8 cellular contexts compared by ENCODE assay signal in genomic region chr1:23567996-23568607, GRCh38. TPM values are rescaled to one million over a fixed set of nuclear protein-coding genes. Genes with fewer than 3 reads are reported as not detected.
DNase-seq lines count a peak whose midpoint lies in the region; ATAC-seq and TF ChIP-seq lines count a peak whose summit lies in the region.

No MANE protein-coding gene starts in this region.

- H3K27ac Mint-ChIP-seq in MCF 10A (ENCODE audit: low read depth, unreplicated experiment) = no peak overlapping the region

- CTCF ChIA-PET in MCF 10A (lab: Yijun Ruan, JAX) = no interaction called here

- no peak for DNase-seq in breast epithelium (ENCODE audit: low spot score in 2 of 2)
- DNase-seq in MCF 10A (ENCODE audit: unreplicated experiment) = no peak
- DNase-seq in mucosa of descending colon = peak; percentile 55 to 69 (median 60)
- no peak for DNase-seq in uterus
- no peak for DNase-seq in stimulated activated CD4-positive, alpha-beta T cell treated with anti-CD3 and anti-CD28 coated beads, Interleukin-4, amount 100 ng/mL, for 4 hours
- DNase-seq in HuH-7.5 (ENCODE audit: low spot score) = no peak
- DNase-seq in NCI-H1694 (lab: John Stamatoyannopoulos, UW) = no peak

- H3K9me3 ChIP-seq in breast epithelium (no peaks in the 10 kb centered on the region), ectodermal cell (ENCODE audit: control insufficient read depth, low read length) (no peaks in the 10 kb centered on the region), mucosa of descending colon (no peaks in the 10 kb centered on the region), uterus (no peaks in the 10 kb centered on the region)

- 0 to 1% methylated on average over 61 to 66 of the region's 66 CpGs for WGBS in ectodermal cell, 2 experiments

- no peaks in the 10 kb centered on the region for H3K36me3 ChIP-seq in breast epithelium
- H3K36me3 ChIP-seq in ectodermal cell (ENCODE audit: control insufficient read depth, insufficient read depth, low read length) = no peaks in the 10 kb centered on the region
- no peaks in the 10 kb centered on the region for H3K36me3 ChIP-seq in mucosa of descending colon (ENCODE audit: low read depth)
- no peaks in the 10 kb centered on the region for H3K36me3 ChIP-seq in uterus

- no peak for TF ChIP-seq POLR2A in breast epithelium (IDR thresholded peaks at IDR 0.05)
- no peak for TF ChIP-seq POLR2A in uterus (IDR thresholded peaks at IDR 0.05)

- no peak overlapping the region for H3K4me3 Mint-ChIP-seq in MCF 10A (ENCODE audit: unreplicated experiment)

- H3K27me3 ChIP-seq in breast epithelium = no peaks in the 10 kb centered on the region
- no peaks in the 10 kb centered on the region for H3K27me3 ChIP-seq in ectodermal cell (ENCODE audit: control insufficient read depth, insufficient read depth, low read length, poor library complexity, severe bottlenecking)
- no peaks in the 10 kb centered on the region for H3K27me3 ChIP-seq in uterus

- H3K36me3 Mint-ChIP-seq in MCF 10A (ENCODE audit: insufficient read depth, unreplicated experiment) = no peaks in the 10 kb centered on the region

- peaks cover 0 to 3% of the 10 kb centered on the region in 2 donors for H3K4me1 ChIP-seq in breast epithelium
- H3K4me1 ChIP-seq in ectodermal cell (ENCODE audit: control insufficient read depth, insufficient read depth, low read length) = peaks cover 44% of the 10 kb centered on the region
- peaks cover 14% of the 10 kb centered on the region for H3K4me1 ChIP-seq in mucosa of descending colon (ENCODE audit: low read depth)
- peaks cover 0 to 11% of the 10 kb centered on the region in 2 donors for H3K4me1 ChIP-seq in uterus

- TF ChIP-seq CTCF in breast epithelium (IDR thresholded peaks at IDR 0.05) = no peak
- no peak for TF ChIP-seq CTCF in MCF 10A (IDR thresholded peaks at IDR 0.05; ENCODE audit: unreplicated experiment)
- TF ChIP-seq CTCF in mucosa of descending colon (IDR thresholded peaks at IDR 0.05) = no peak
- no peak for TF ChIP-seq CTCF in uterus (IDR thresholded peaks at IDR 0.05)

- H3K4me1 Mint-ChIP-seq in MCF 10A (ENCODE audit: insufficient read depth, unreplicated experiment) = peaks cover 13% of the 10 kb centered on the region

- no peaks in the 10 kb centered on the region for H3K9me3 Mint-ChIP-seq in MCF 10A (ENCODE audit: unreplicated experiment)

- H3K4me3 ChIP-seq in breast epithelium (peak overlapping the region; percentile 55 to 67 (median 62)), ectodermal cell (ENCODE audit: insufficient read depth, low read depth, low read length) (peak overlapping the region; percentile 16), mucosa of descending colon (no peak overlapping the region), uterus (peak overlapping the region; percentile 35 to 50)

- H3K27me3 Mint-ChIP-seq in MCF 10A (ENCODE audit: insufficient read depth, unreplicated experiment) = peaks cover 12% of the 10 kb centered on the region

- intact Hi-C loops in breast epithelium (cut with DNase I; ENCODE audit: low total_unique reads) = no loop called here
- intact Hi-C loops in MCF 10A (cut with micrococcal nuclease) = no loop called here
- intact Hi-C loops in mucosa of descending colon (cut with DNase I, micrococcal nuclease) = no loop called here
- intact Hi-C loops in uterus (cut with DNase I; ENCODE audit: low total_unique reads) = no loop called here

- POLR2A ChIA-PET in MCF 10A (lab: Yijun Ruan, JAX) = no interaction called here

- H3K27ac ChIP-seq in breast epithelium (peak overlapping the region; percentile 68 to 73), ectodermal cell (ENCODE audit: insufficient read depth, low read depth, low read length, poor library complexity, severe bottlenecking) (peak overlapping the region; percentile 98), uterus (peak overlapping the region; percentile 59 to 76)

- no TSS peak for BruUV-seq in MCF 10A (replicated peaks; lab: Mats Ljungman, UMichigan)

- ATAC-seq in mucosa of descending colon = peak; percentile 71

RNA-seq across cellular contexts. Expression of gene ID3, which starts 8.8 kb away (rescaled TPM):
- total RNA-seq in breast epithelium (100 to 1,000 TPM in 1 of 3 donors, 10 to 100 TPM in 2; 79.9 to 133 (median 90.9) TPM), MCF 10A (2022) (15.7 and 34.8 TPM in 2 replicates), mucosa of descending colon (100 to 1,000 TPM in 2 of 3 donors, 10 to 100 TPM in 1; 83.0 to 316 (median 121) TPM), uterus (100 to 1,000 TPM in 3 of 4 donors, 10 to 100 TPM in 1; 38.4 to 652 (median 260) TPM)
- polyA plus RNA-seq in ectodermal cell (2013, experiment 1 of 4) = 294 TPM
- polyA plus RNA-seq in ectodermal cell (2013, experiment 2 of 4) = 317 TPM
- polyA plus RNA-seq in ectodermal cell (2013, experiment 3 of 4) = 408 TPM
- polyA plus RNA-seq in ectodermal cell (2013, experiment 4 of 4) = 442 TPM

RNA-seq across cellular contexts. Expression of gene E2F2, which starts 37.1 kb away (rescaled TPM):
- total RNA-seq in breast epithelium (under 1 TPM; under 0.01 to 0.73 (median 0.33) TPM), MCF 10A (2022) (0.32 and 0.89 TPM in 2 replicates), mucosa of descending colon (10 to 100 TPM in 2 of 3 donors, 1 to 10 TPM in 1; 8.6 to 18.0 (median 14.5) TPM), uterus (1 to 10 TPM in 1 of 4 donors, under 1 TPM in 1, not detected in 2; 0.12 to 4.4 TPM)
- 8.1 TPM for polyA plus RNA-seq in ectodermal cell (2013, experiment 1 of 4)
- 8.1 TPM for polyA plus RNA-seq in ectodermal cell (2013, experiment 2 of 4)
- 4.9 TPM for polyA plus RNA-seq in ectodermal cell (2013, experiment 3 of 4)
- 5.3 TPM for polyA plus RNA-seq in ectodermal cell (2013, experiment 4 of 4)

Comparison
In these comparisons a context has a peak if more than half of its experiments do, and no peak if none do; other contexts are left out.
1. DNase-seq: peak in mucosa of descending colon (3 of 3); none in breast epithelium (0 of 2), MCF 10A (single experiment), uterus (0 of 2), stimulated activated CD4-positive, alpha-beta T cell treated with anti-CD3 and anti-CD28 coated beads, Interleukin-4, amount 100 ng/mL, for 4 hours (0 of 2), HuH-7.5 (single experiment) and NCI-H1694 (single experiment).
2. Peak in every context shown above with its lines, with median percentiles within 50 percentile points of each other: H3K27ac ChIP-seq.